Comparison of ENCODE assay signal across 1 cellular context in the genomic region with DNA sequence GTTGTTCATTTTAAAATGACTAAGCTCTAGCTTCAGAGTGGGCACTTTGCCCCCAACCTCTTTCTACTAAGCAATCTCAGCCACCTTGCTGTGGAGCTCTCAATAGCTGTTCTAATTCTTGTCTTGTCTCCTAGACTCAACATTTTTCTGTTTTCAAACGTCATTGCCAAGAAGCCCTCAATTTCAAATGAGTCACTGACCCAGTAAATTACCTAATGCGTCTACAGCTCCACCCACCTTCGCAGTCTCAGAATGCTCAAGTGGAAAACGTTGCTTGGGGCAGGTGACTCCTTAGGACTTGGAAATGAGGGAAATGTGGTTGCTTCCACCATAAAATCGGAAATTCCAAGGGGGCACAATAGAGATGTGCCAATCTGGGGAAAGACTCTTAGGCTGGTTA.
TF ChIP-seq lines count a peak whose summit lies in the region.

No MANE protein-coding gene starts in this region.

TF ChIP-seq in IMR-90, 13 proteins besides CTCF, POLR2A, EP300 and RAD21:
- TF ChIP-seq SMC3 (IDR thresholded peaks at IDR 0.05; ENCODE audit: low read depth, low read length), result no peak
- TF ChIP-seq, protein P1, sequence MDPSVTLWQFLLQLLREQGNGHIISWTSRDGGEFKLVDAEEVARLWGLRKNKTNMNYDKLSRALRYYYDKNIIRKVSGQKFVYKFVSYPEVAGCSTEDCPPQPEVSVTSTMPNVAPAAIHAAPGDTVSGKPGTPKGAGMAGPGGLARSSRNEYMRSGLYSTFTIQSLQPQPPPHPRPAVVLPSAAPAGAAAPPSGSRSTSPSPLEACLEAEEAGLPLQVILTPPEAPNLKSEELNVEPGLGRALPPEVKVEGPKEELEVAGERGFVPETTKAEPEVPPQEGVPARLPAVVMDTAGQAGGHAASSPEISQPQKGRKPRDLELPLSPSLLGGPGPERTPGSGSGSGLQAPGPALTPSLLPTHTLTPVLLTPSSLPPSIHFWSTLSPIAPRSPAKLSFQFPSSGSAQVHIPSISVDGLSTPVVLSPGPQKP (IDR thresholded peaks at IDR 0.05; ENCODE audit: borderline replicate concordance, low read depth, low read length), result no peak
- no peak for TF ChIP-seq BHLHE40 (IDR thresholded peaks at IDR 0.05; ENCODE audit: low read depth, low read length)
- no peak for TF ChIP-seq CHD1 (IDR thresholded peaks at IDR 0.05; ENCODE audit: low read depth, low read length)
- TF ChIP-seq CEBPB (IDR thresholded peaks at IDR 0.05; ENCODE audit: low read depth, low read length), result no peak
- TF ChIP-seq RFX5 (IDR thresholded peaks at IDR 0.05; ENCODE audit: low read depth, low read length), result no peak
